16 cellular contexts compared by ENCODE assay signal in the genomic region with DNA sequence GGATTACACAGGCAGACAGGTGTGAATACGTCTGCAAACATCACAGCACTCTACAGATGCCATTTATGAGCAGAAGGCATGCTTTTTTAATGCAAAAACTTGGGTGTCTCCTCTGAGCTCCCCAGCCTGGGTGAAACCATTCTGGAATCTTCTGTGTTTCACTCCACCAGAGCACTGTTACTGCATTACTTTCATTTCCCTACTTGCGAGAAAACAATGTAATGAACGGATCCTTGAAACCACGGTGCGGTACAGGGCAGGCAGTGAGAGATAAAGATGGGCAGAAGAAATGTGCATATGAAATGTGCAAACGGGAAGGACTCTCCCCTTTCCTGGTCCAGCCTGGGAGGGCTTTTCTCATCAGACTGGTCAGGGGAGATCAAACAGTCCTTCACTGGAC.
"Had no signal": no experiment of that assay in that cellular context is flagged by ENCODE, and none has a peak within 500 bp of the region (broad histone marks: within the 10 kb centered on the region; RNA-seq: fewer than 3 reads in every experiment).

No MANE protein-coding gene starts in this region.

- FAIRE-seq: endothelial cell of umbilical vein had no signal

- H3K27ac ChIP-seq: coronary artery, esophagus squamous epithelium, hepatocyte, thoracic aorta had no signal

- H3K4me3 ChIP-seq: coronary artery, esophagus squamous epithelium, hepatocyte, thoracic aorta had no signal

- H3K27me3 ChIP-seq: esophagus squamous epithelium, hepatocyte had no signal

- ATAC-seq: left ventricle myocardium superior; natural killer cell; stimulated activated effector memory CD8-positive, alpha-beta T cell treated with anti-CD3 and anti-CD28 coated beads, Interleukin-12 subunit alpha, Interleukin-12 subunit beta, amount 100 ng/mL, for 72 hours had no signal

- H2AFZ ChIP-seq: hepatocyte had no signal

- H3K36me3 ChIP-seq: esophagus squamous epithelium, thoracic aorta had no signal

- H3K4me2 ChIP-seq: hepatocyte had no signal

- H3K79me2 ChIP-seq: hepatocyte had no signal

- DNase-seq: activated CD4-positive, alpha-beta T cell treated with anti-CD3 and anti-CD28 coated beads, Interleukin-2, amount 10 ng/mL, durations not matched to agents 7 days and 5 days; activated CD8-positive, alpha-beta memory T cell treated with anti-CD3 and anti-CD28 coated beads for 24 hours; activated gamma-delta T cell treated with Interleukin-2 at 50 U/mL for 16 hours; activated naive CD8-positive, alpha-beta T cell treated with anti-CD3 and anti-CD28 coated beads, Interleukin-2, amount 10 ng/mL, durations not matched to agents 7 days and 5 days; central memory CD4-positive, alpha-beta T cell; effector CD8-positive, alpha-beta T cell; esophagus squamous epithelium; left ventricle myocardium superior; mesenchymal stem cell; natural killer cell; posterior cingulate gyrus had no signal

- H3K9me3 ChIP-seq: esophagus squamous epithelium, thoracic aorta had no signal
